In genomic region chr6:13787146-13787545, GRCh38 we compare ENCODE assay signal across 1 cellular context.
TF ChIP-seq lines count a peak whose summit lies in the region.

No MANE protein-coding gene starts in this region.

TF ChIP-seq in GM23338, 12 proteins besides CTCF, POLR2A, EP300 and RAD21 (continued from another document):
- TF ChIP-seq, protein P1, sequence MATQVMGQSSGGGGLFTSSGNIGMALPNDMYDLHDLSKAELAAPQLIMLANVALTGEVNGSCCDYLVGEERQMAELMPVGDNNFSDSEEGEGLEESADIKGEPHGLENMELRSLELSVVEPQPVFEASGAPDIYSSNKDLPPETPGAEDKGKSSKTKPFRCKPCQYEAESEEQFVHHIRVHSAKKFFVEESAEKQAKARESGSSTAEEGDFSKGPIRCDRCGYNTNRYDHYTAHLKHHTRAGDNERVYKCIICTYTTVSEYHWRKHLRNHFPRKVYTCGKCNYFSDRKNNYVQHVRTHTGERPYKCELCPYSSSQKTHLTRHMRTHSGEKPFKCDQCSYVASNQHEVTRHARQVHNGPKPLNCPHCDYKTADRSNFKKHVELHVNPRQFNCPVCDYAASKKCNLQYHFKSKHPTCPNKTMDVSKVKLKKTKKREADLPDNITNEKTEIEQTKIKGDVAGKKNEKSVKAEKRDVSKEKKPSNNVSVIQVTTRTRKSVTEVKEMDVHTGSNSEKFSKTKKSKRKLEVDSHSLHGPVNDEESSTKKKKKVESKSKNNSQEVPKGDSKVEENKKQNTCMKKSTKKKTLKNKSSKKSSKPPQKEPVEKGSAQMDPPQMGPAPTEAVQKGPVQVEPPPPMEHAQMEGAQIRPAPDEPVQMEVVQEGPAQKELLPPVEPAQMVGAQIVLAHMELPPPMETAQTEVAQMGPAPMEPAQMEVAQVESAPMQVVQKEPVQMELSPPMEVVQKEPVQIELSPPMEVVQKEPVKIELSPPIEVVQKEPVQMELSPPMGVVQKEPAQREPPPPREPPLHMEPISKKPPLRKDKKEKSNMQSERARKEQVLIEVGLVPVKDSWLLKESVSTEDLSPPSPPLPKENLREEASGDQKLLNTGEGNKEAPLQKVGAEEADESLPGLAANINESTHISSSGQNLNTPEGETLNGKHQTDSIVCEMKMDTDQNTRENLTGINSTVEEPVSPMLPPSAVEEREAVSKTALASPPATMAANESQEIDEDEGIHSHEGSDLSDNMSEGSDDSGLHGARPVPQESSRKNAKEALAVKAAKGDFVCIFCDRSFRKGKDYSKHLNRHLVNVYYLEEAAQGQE (IDR thresholded peaks at IDR 0.05; ENCODE audit: unreplicated experiment): no peak
- TF ChIP-seq CREB1 (CRISPR knock-in tag; IDR thresholded peaks at IDR 0.05; ENCODE audit: low read depth): no peak
- TF ChIP-seq POLR2AphosphoS5 (IDR thresholded peaks at IDR 0.05; ENCODE audit: low read depth): no peak
- TF ChIP-seq ZNF114 (CRISPR knock-in tag; IDR thresholded peaks at IDR 0.05): no peak
- no peak for TF ChIP-seq NANOG (IDR thresholded peaks at IDR 0.05; ENCODE audit: borderline replicate concordance)
